ENCODE assay signal across 1 cellular context in the genomic region with DNA sequence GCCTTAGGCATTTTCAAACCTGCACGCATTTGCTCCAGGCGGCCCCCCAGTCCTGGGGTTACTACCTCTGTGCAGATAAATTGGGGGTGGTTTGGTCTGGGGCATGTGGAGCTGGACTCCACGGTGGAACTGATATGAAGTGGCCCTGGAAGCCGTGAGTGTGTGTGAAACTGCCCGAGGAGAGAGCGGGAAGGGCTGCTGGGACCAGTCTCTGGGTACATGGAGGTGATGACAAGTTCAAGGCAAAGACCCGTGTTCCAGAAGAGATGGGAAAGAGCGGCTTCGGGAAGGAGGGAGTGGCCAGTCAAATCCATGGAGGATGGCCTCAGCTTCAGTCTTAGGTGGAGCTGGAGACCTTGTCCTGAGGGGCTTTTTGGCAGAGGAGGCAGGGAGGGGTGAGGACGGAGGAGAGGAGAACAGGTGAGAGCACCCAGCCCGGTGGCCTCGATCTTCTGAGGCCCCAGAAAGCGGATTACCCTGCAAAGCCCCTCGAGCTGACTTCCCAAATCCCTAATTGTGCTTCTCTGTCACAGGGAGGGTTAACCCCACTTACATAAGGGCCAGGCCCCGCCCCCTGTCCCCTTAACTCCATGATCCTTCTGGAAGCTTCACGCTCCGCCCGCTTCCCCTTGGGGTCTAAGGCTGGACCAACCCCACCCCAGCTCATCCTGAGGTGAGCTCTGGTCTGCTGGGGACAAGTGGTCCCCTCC.
TF ChIP-seq lines count a peak whose summit lies in the region.

No MANE protein-coding gene starts in this region.

TF ChIP-seq in GM23338, 12 proteins besides CTCF, POLR2A, EP300 and RAD21 (continued from another document):
- TF ChIP-seq, protein P1, sequence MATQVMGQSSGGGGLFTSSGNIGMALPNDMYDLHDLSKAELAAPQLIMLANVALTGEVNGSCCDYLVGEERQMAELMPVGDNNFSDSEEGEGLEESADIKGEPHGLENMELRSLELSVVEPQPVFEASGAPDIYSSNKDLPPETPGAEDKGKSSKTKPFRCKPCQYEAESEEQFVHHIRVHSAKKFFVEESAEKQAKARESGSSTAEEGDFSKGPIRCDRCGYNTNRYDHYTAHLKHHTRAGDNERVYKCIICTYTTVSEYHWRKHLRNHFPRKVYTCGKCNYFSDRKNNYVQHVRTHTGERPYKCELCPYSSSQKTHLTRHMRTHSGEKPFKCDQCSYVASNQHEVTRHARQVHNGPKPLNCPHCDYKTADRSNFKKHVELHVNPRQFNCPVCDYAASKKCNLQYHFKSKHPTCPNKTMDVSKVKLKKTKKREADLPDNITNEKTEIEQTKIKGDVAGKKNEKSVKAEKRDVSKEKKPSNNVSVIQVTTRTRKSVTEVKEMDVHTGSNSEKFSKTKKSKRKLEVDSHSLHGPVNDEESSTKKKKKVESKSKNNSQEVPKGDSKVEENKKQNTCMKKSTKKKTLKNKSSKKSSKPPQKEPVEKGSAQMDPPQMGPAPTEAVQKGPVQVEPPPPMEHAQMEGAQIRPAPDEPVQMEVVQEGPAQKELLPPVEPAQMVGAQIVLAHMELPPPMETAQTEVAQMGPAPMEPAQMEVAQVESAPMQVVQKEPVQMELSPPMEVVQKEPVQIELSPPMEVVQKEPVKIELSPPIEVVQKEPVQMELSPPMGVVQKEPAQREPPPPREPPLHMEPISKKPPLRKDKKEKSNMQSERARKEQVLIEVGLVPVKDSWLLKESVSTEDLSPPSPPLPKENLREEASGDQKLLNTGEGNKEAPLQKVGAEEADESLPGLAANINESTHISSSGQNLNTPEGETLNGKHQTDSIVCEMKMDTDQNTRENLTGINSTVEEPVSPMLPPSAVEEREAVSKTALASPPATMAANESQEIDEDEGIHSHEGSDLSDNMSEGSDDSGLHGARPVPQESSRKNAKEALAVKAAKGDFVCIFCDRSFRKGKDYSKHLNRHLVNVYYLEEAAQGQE (IDR thresholded peaks at IDR 0.05; ENCODE audit: unreplicated experiment) = no peak
- TF ChIP-seq EZH2phosphoT487 (IDR thresholded peaks at IDR 0.05; ENCODE audit: unreplicated experiment) (no peak), STAT1 (IDR thresholded peaks at IDR 0.05; ENCODE audit: unreplicated experiment) (no peak)
TF ChIP-seq in GM23338: peak in this region for 0.
